In genomic region chr20:37526238-37526838, GRCh38 we compare ENCODE assay signal across 8 cellular contexts. TPM values are rescaled to one million over a fixed set of nuclear protein-coding genes. Genes with fewer than 3 reads are reported as not detected.
DNase-seq lines count a peak whose midpoint lies in the region; ATAC-seq, FAIRE-seq and TF ChIP-seq lines count a peak whose summit lies in the region.

No MANE protein-coding gene starts in this region.

- H3K4me1 ChIP-seq in kidney (ENCODE audit: control insufficient read depth in 1 of 2, insufficient read depth in 1 of 2, low read depth in 1 of 2, low read length in 2 of 2), result peaks cover 20 to 35% of the 10 kb centered on the region in 2 donors

- TF ChIP-seq CTCF in kidney (IDR thresholded peaks at IDR 0.05; ENCODE audit: borderline replicate concordance, extremely low read depth, insufficient read depth), result no peak

- peak overlapping the region; percentile 93 to 96 for H3K4me3 Mint-ChIP-seq in stimulated activated naive B cell treated with anti-CD40 and anti-IgM and Interleukin-4, amounts not matched to agents 10 μg/mL and 1 μg/mL and 100 μg/mL, for 72 hours

- H3K9ac ChIP-seq in kidney (ENCODE audit: low read length in 2 of 2), result peak overlapping the region in 1 of 2 donors; percentile 95

- H3K4me1 Mint-ChIP-seq in stimulated activated naive B cell treated with anti-CD40 and anti-IgM and Interleukin-4, amounts not matched to agents 10 μg/mL and 1 μg/mL and 100 μg/mL, for 72 hours, result peaks cover 39 to 60% of the 10 kb centered on the region in 2 donors

- peaks cover 6 to 20% of the 10 kb centered on the region in 2 donors for H3K36me3 Mint-ChIP-seq in stimulated activated naive B cell treated with anti-CD40 and anti-IgM and Interleukin-4, amounts not matched to agents 10 μg/mL and 1 μg/mL and 100 μg/mL, for 72 hours

- peak overlapping the region; percentile 100 for H3K27ac Mint-ChIP-seq in stimulated activated naive B cell treated with anti-CD40 and anti-IgM and Interleukin-4, amounts not matched to agents 10 μg/mL and 1 μg/mL and 100 μg/mL, for 72 hours

- H3K9me3 Mint-ChIP-seq in stimulated activated naive B cell treated with anti-CD40 and anti-IgM and Interleukin-4, amounts not matched to agents 10 μg/mL and 1 μg/mL and 100 μg/mL, for 72 hours, result no peaks in the 10 kb centered on the region

- no peak for ATAC-seq in stimulated activated naive B cell treated with anti-CD40 and anti-IgM and Interleukin-4, amounts not matched to agents 10 μg/mL and 1 μg/mL and 100 μg/mL, for 72 hours (replicated peaks)

- no peaks in the 10 kb centered on the region for H3K36me3 ChIP-seq in kidney (ENCODE audit: control insufficient read depth in 1 of 2, insufficient read depth in 2 of 2, low read length in 2 of 2)

- intact Hi-C loops in kidney (cut with DNase I), result no loop called here

- in situ Hi-C loops in T47D (cut with HindIII; ENCODE audit: low pct_unique_long_range_greater_than_20kb, low sequenced_read_pairs), result no loop called here

- no peaks in the 10 kb centered on the region for H3K9me3 ChIP-seq in kidney (ENCODE audit: control insufficient read depth in 1 of 2, low read length in 2 of 2)

- DNase-seq in NOMO-1 treated with DMSO at 0.1 percent for 48 hours (lab: John Stamatoyannopoulos, UW; ENCODE audit: unreplicated experiment), result peak; percentile 12
- DNase-seq in NOMO-1 treated with dmso at 0.1 percent for 144 hours (lab: John Stamatoyannopoulos, UW; ENCODE audit: unreplicated experiment), result no peak
- peak; percentile 68 for DNase-seq in NCI-H2171 (lab: John Stamatoyannopoulos, UW)
- peak; percentile 61 to 64 for DNase-seq in T47D (ENCODE audit: low read depth in 1 of 2, low spot score in 1 of 2)
- no peak for DNase-seq in kidney
- no peak for DNase-seq in stimulated activated naive B cell treated with anti-CD40 and anti-IgM and Interleukin-4, amounts not matched to agents 10 μg/mL and 1 μg/mL and 100 μg/mL, for 72 hours
- no peak for DNase-seq in GDM1 (lab: John Stamatoyannopoulos, UW)
- DNase-seq in mucosa of gallbladder (ENCODE audit: low spot score), result no peak

- no peaks in the 10 kb centered on the region for H3K27me3 Mint-ChIP-seq in stimulated activated naive B cell treated with anti-CD40 and anti-IgM and Interleukin-4, amounts not matched to agents 10 μg/mL and 1 μg/mL and 100 μg/mL, for 72 hours

- peak overlapping the region; percentile 72 to 92 for H3K4me3 ChIP-seq in kidney (ENCODE audit: low read length in 2 of 2)

- FAIRE-seq in kidney (lab: Jason Lieb, UNC), result no peak

- H3K27ac ChIP-seq in kidney (ENCODE audit: low read depth in 2 of 2, low read length in 2 of 2), result peak overlapping the region; percentile 99

RNA-seq across cellular contexts. Expression of gene BLCAP, which starts 1.3 kb away (rescaled TPM):
- total RNA-seq in kidney, result 76.1 TPM
- 106 TPM for polyA plus RNA-seq in kidney (ENCODE audit: insufficient read depth, low read depth, low replicate concordance)
- total RNA-seq in mucosa of gallbladder, result 90.3 TPM

RNA-seq across cellular contexts. Expression of gene NNAT, which starts 5.3 kb away (rescaled TPM):
- total RNA-seq in kidney, result 0.25 TPM
- polyA plus RNA-seq in kidney (ENCODE audit: insufficient read depth, low read depth, low replicate concordance), result not detected
- 6.3 TPM for total RNA-seq in mucosa of gallbladder

Comparison
In these comparisons a context has a peak if more than half of its experiments do, and no peak if none do; other contexts are left out.
1. DNase-seq: peak in NOMO-1 treated with DMSO at 0.1 percent for 48 hours (single experiment), NCI-H2171 (single experiment) and T47D (2 of 2); none in NOMO-1 treated with dmso at 0.1 percent for 144 hours (single experiment), kidney (single experiment), stimulated activated naive B cell treated with anti-CD40 and anti-IgM and Interleukin-4, amounts not matched to agents 10 μg/mL and 1 μg/mL and 100 μg/mL, for 72 hours (single experiment), GDM1 (single experiment) and mucosa of gallbladder (single experiment).